9 cellular contexts compared by ENCODE assay signal in the genomic region with DNA sequence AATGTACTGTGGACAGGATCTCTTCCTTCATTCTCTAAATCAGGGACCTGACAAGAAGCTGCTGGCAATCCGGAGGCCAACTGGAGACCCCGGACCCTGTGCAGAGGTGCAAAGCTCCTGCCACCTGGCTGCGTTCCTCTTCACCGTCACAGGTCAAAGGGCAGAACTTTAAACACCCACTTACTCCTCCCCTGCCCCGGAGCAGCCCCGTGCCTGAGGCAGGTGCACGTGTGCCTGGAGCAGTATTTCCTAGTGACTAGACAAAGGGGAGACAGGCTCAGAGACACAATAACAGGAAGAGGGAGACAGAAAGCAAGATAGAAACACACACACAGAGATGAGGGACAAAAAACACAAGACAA. TPM values are rescaled to one million over a fixed set of nuclear protein-coding genes. Genes with fewer than 3 reads are reported as not detected.
DNase-seq lines count a peak whose midpoint lies in the region; ATAC-seq, FAIRE-seq and TF ChIP-seq lines count a peak whose summit lies in the region.
"Had no signal": no experiment of that assay in that cellular context is flagged by ENCODE, and none has a peak within 500 bp of the region (broad histone marks: within the 10 kb centered on the region; RNA-seq: fewer than 3 reads in every experiment).

No MANE protein-coding gene starts in this region.

- H4K8ac ChIP-seq in neuronal stem cell (ENCODE audit: low read depth, low read length) = no peak overlapping the region

- FAIRE-seq in K562 (lab: Jason Lieb, UNC) = no peak

- H3K4me2 ChIP-seq in K562 (ENCODE audit: insufficient read depth, low read length) (peak overlapping the region; percentile 60), neuronal stem cell (ENCODE audit: insufficient read depth, low read length, poor library complexity, severe bottlenecking) (no peak overlapping the region)

- BruUV-seq in K562 (replicated peaks; lab: Mats Ljungman, UMichigan) = no TSS peak

- H3K27me3 ChIP-seq in K562 (ENCODE audit: control insufficient read depth in 2 of 2, insufficient read depth in 2 of 2, low read length in 2 of 2) (no peaks in the 10 kb centered on the region), neuronal stem cell (ENCODE audit: control insufficient read depth in 3 of 3, insufficient read depth in 3 of 3, low read depth in 1 of 3, low read length in 3 of 3) (peaks cover 0 to 4% (median 0%) of the 10 kb centered on the region in 3 experiments)
- H3K27me3 ChIP-seq: ascending aorta had no signal

- H3K4me3 ChIP-seq in K562 = no peak overlapping the region
- H3K4me3 ChIP-seq in neuronal stem cell (ENCODE audit: low read length in 2 of 2) = no peak overlapping the region

- TF ChIP-seq RAD21 in K562 (CRISPR knock-in tag; conservative IDR thresholded peaks at IDR 0.05 in 1 of 2, IDR thresholded peaks at IDR 0.05 in 1 of 2) = no peak

- no peak for TF ChIP-seq POLR2A in K562 (conservative IDR thresholded peaks at IDR 0.05)

- no peaks in the 10 kb centered on the region for H4K20me1 ChIP-seq in K562 (replicated peaks; ENCODE audit: control insufficient read depth, insufficient read depth, low read length)

- no peaks in the 10 kb centered on the region for H3K36me3 Mint-ChIP-seq in HFFc6 (ENCODE audit: low read depth)

- H3K9me3 ChIP-seq in K562 (replicated peaks; ENCODE audit: control insufficient read depth, insufficient read depth, low read depth, low read length) = no peaks in the 10 kb centered on the region
- no peaks in the 10 kb centered on the region for H3K9me3 ChIP-seq in neuronal stem cell (replicated peaks in 1 of 2; ENCODE audit: control insufficient read depth in 2 of 2, insufficient read depth in 1 of 2, low read depth in 1 of 2, low read length in 2 of 2)
- H3K9me3 ChIP-seq: ascending aorta had no signal

- H2BK15ac ChIP-seq in neuronal stem cell (ENCODE audit: low read length) = no peak overlapping the region

- TF ChIP-seq EP300 in K562 (IDR thresholded peaks at IDR 0.05; ENCODE audit: low read length) = no peak

- WGBS in K562 (ENCODE audit: insufficient coverage, low coverage, missing lambda C conversion rate) = 43% methylated on average over 7 of the region's 7 CpGs
- no CpG with 5 or more reads among the region's 7 CpGs for WGBS in neuronal stem cell (ENCODE audit: extremely low coverage in 2 of 2, insufficient read length in 2 of 2, insufficient replicate concordance in 1 of 2), 2 donors

- H2BK5ac ChIP-seq in neuronal stem cell (ENCODE audit: low read length) = no peak overlapping the region

- H3K4me1 Mint-ChIP-seq in HFFc6 (ENCODE audit: low read depth) = peaks cover 55% of the 10 kb centered on the region

- peaks cover 5% of the 10 kb centered on the region for H3K9me1 ChIP-seq in K562 (ENCODE audit: control insufficient read depth, insufficient read depth, low read length)

- H2BK12ac ChIP-seq in neuronal stem cell (ENCODE audit: low read length) = no peak overlapping the region

- in situ Hi-C loops in K562 (cut with MboI) = loop anchor here (5.0 kb wide), 1 partner anchor 277 kb away; no protein-coding TSS in a partner anchor

- no peak overlapping the region for H2AK5ac ChIP-seq in neuronal stem cell (ENCODE audit: low read depth, low read length)

- H4K91ac ChIP-seq in neuronal stem cell (ENCODE audit: low read depth, low read length, poor library complexity) = no peak overlapping the region

- peaks cover 3% of the 10 kb centered on the region for H3K27me3 Mint-ChIP-seq in HFFc6 (ENCODE audit: insufficient read depth)

- no peak overlapping the region for H2BK120ac ChIP-seq in neuronal stem cell (ENCODE audit: low read depth, low read length)

- ATAC-seq in K562 (peak; percentile 29), HG03097 (IDR thresholded peaks at IDR 0.05; ENCODE audit: low FRiP score, unreplicated experiment) (no peak)

- H3K36me3 ChIP-seq in K562 (ENCODE audit: control insufficient read depth, insufficient read depth, low read length) (no peaks in the 10 kb centered on the region), neuronal stem cell (replicated peaks in 1 of 2; ENCODE audit: control insufficient read depth in 2 of 2, insufficient read depth in 2 of 2, low read length in 2 of 2) (no peaks in the 10 kb centered on the region)
- H3K36me3 ChIP-seq: ascending aorta had no signal

- H3K23ac ChIP-seq in neuronal stem cell (ENCODE audit: low read depth, low read length, poor library complexity) = no peak overlapping the region

- H3K14ac ChIP-seq in neuronal stem cell (ENCODE audit: low read length) = no peak overlapping the region

- H3K9ac ChIP-seq in K562 (ENCODE audit: insufficient read depth in 1 of 2, low read depth in 2 of 2, low read length in 2 of 2) (peak overlapping the region; percentile 15 to 18; a peak in 3 of 4 replicates), neuronal stem cell (ENCODE audit: low read depth, low read length, poor library complexity) (no peak overlapping the region)

- DNase-seq in Daoy (ENCODE audit: low read depth) (peak; percentile 6), NCI-H345 (lab: John Stamatoyannopoulos, UW) (peak; percentile 50), K562 (ENCODE audit: extremely low read depth in 1 of 4, low spot score in 3 of 4) (peak in 1 of 4 experiments; percentile 20), neuronal stem cell (ENCODE audit: low spot score) (no peak), Kasumi-1 (lab: John Stamatoyannopoulos, UW) (no peak), HFFc6 (no peak)

- no peaks in the 10 kb centered on the region for H3K79me2 ChIP-seq in K562 (ENCODE audit: control insufficient read depth, insufficient read depth, low read length)

- H3K9me3 Mint-ChIP-seq in HFFc6 = no peaks in the 10 kb centered on the region

- CTCF ChIA-PET in K562 (lab: Yijun Ruan, JAX; ENCODE audit: low intra/inter-chr PET ratio) = interaction anchor here (0.6 to 1.6 kb wide), 4 partner anchors 51 to 292 kb away, joined by 3 to 6 read pairs (median 4); no protein-coding TSS in a partner anchor

- H3K4me1 ChIP-seq in K562 (replicated peaks in 1 of 2; ENCODE audit: control insufficient read depth in 2 of 2, insufficient read depth in 2 of 2, low read length in 2 of 2) (peaks cover 26 to 43% of the 10 kb centered on the region in 2 experiments), neuronal stem cell (ENCODE audit: control insufficient read depth in 2 of 2, insufficient read depth in 1 of 2, low read depth in 1 of 2, low read length in 2 of 2) (peaks cover 10 to 17% of the 10 kb centered on the region in 2 donors)
- H3K4me1 ChIP-seq: ascending aorta had no signal

- H3K27ac ChIP-seq in K562 (ENCODE audit: extremely low read depth, low read depth, low read length) (peak overlapping the region; percentile 9; the same call in 1 of the 3 replicates), neuronal stem cell (replicated peaks; ENCODE audit: low read length) (peak overlapping the region; percentile 62)
- H3K27ac ChIP-seq: ascending aorta had no signal

- TF ChIP-seq CTCF in K562 (IDR thresholded peaks at IDR 0.05 in 2 of 3, conservative IDR thresholded peaks at IDR 0.05 in 1 of 3; ENCODE audit: insufficient read depth in 2 of 3, low read depth in 1 of 3, low read length in 3 of 3) (no peak), HFFc6 (IDR thresholded peaks at IDR 0.05) (no peak)

- H3K27ac Mint-ChIP-seq in HFFc6 = no peak overlapping the region

- H3K4me3 Mint-ChIP-seq in HFFc6 = no peak overlapping the region

- H2AFZ ChIP-seq in K562 (ENCODE audit: low read depth, low read length) = peak overlapping the region; percentile 99
- peak overlapping the region; percentile 83 for H2AFZ ChIP-seq in neuronal stem cell (ENCODE audit: low read length)

- POLR2A ChIA-PET in K562 (lab: Yijun Ruan, JAX) = interaction anchor here (0.7 to 2.2 kb wide), 3 partner anchors 22 to 276 kb away, joined by 3 to 8 read pairs (median 3); no protein-coding TSS in a partner anchor

- H3K79me1 ChIP-seq in neuronal stem cell (ENCODE audit: low read depth, low read length) = no peaks in the 10 kb centered on the region

- H3K4ac ChIP-seq in neuronal stem cell (ENCODE audit: low read length) = no peak overlapping the region

- intact Hi-C loops in K562 (cut with micrococcal nuclease) = loop anchor here (1.0 to 5.0 kb wide), 5 partner anchors 47 to 278 kb away; no protein-coding TSS in a partner anchor

- no peak overlapping the region for H3K18ac ChIP-seq in neuronal stem cell (ENCODE audit: low read length)

RNA-seq across cellular contexts. Expression of a gene that starts 6.6 kb away (rescaled TPM):
- 23.4 and 25.3 TPM in 2 replicates for total RNA-seq in Daoy (2014; rRNA removed; shearing (Covaris generic))
- 43.3 and 43.8 TPM in 2 replicates for total RNA-seq in K562 (2011; cell fraction: chromatin; rRNA removed; ENCODE audit: low replicate concordance)
- 42.9 and 48.8 TPM in 2 replicates for total RNA-seq in K562 (2011; cell fraction: nucleolus; rRNA removed)
- total RNA-seq in K562 (2011; cell fraction: nucleoplasm; rRNA removed) = 52.9 and 57.7 TPM in 2 replicates
- 30.5 and 34.4 TPM in 2 replicates for total RNA-seq in K562 (2014; rRNA removed)
- 54.7 and 62.1 TPM in 2 replicates for total RNA-seq in K562 (2014; rRNA removed; fragmentation: Illumina TruSeq; extraction: Trizol)
- total RNA-seq in K562 (2015; rRNA removed; fragmentation: Illumina TruSeq; extraction: Trizol) = 44.5 and 46.0 TPM in 2 replicates
- 38.9 and 40.3 TPM in 2 replicates for total RNA-seq in K562 (2021)
- 59.3 and 60.4 TPM in 2 replicates for polyA plus RNA-seq in K562 (2011; rRNA removed)
- 50.8 and 72.2 TPM in 2 replicates for polyA plus RNA-seq in K562 (2011; cell fraction: cytosol; rRNA removed)
- 31.5 and 37.4 TPM in 2 replicates for polyA plus RNA-seq in K562 (2011; cell fraction: nucleus; rRNA removed)
- polyA plus RNA-seq in K562 (2012) = 49.3 and 58.4 TPM in 2 replicates
- polyA plus RNA-seq in K562 (2014; fragmentation: Illumina TruSeq; extraction: Trizol) = 56.4 and 59.3 TPM in 2 replicates
- 10 to 100 TPM; 92.9 to 97.9 TPM for polyA plus RNA-seq in K562 (2014; fragmentation: Nextera tagmentation; extraction: Ambion mirVana)
- 39.1 and 49.9 TPM in 2 replicates for polyA plus RNA-seq in K562 (2014; rRNA removed)
- polyA minus RNA-seq in K562 (2011; rRNA and poly(A)+ RNA removed) = 54.5 and 72.3 TPM in 2 replicates
- polyA minus RNA-seq in K562 (2011; cell fraction: cytosol; rRNA and poly(A)+ RNA removed) = 14.7 and 28.0 TPM in 2 replicates
- 22.5 and 45.2 TPM in 2 replicates for polyA minus RNA-seq in K562 (2011; cell fraction: nucleus; rRNA and poly(A)+ RNA removed)
- polyA plus RNA-seq in neuronal stem cell (2013, experiment 1 of 2) = 24.2 TPM
- polyA plus RNA-seq in neuronal stem cell (2013, experiment 2 of 2) = 23.2 TPM
- total RNA-seq in HFFc6 (2021; fragmentation: NEBNext Ultra II Directional; extraction: Animal tissue kit (Norgen Biotek cat#: 25700)) = 10 to 100 TPM; 14.2 to 17.1 (median 15.3) TPM

RNA-seq across cellular contexts. Expression of a gene that starts 30.0 kb away (rescaled TPM):
- not detected in 2 replicates for total RNA-seq in Daoy (2014; rRNA removed; shearing (Covaris generic))
- total RNA-seq in K562 (2011; cell fraction: chromatin; rRNA removed; ENCODE audit: low replicate concordance) = not detected in 2 replicates
- total RNA-seq in K562 (2011; cell fraction: nucleolus; rRNA removed) = not detected in 2 replicates
- not detected in 2 replicates for total RNA-seq in K562 (2011; cell fraction: nucleoplasm; rRNA removed)
- not detected in 2 replicates for total RNA-seq in K562 (2014; rRNA removed)
- not detected in 2 replicates for total RNA-seq in K562 (2014; rRNA removed; fragmentation: Illumina TruSeq; extraction: Trizol)
- not detected in 2 replicates for total RNA-seq in K562 (2015; rRNA removed; fragmentation: Illumina TruSeq; extraction: Trizol)
- not detected in 2 replicates for total RNA-seq in K562 (2021)
- polyA plus RNA-seq in K562 (2011; rRNA removed) = 0.08 TPM in 1 of 2 replicates, not detected in the other
- not detected in 2 replicates for polyA plus RNA-seq in K562 (2011; cell fraction: cytosol; rRNA removed)
- not detected in 2 replicates for polyA plus RNA-seq in K562 (2011; cell fraction: nucleus; rRNA removed)
- not detected in 2 replicates for polyA plus RNA-seq in K562 (2012)
- 0.19 TPM in 1 of 2 replicates, not detected in the other for polyA plus RNA-seq in K562 (2014; fragmentation: Illumina TruSeq; extraction: Trizol)
- not detected for polyA plus RNA-seq in K562 (2014; fragmentation: Nextera tagmentation; extraction: Ambion mirVana)
- polyA plus RNA-seq in K562 (2014; rRNA removed) = not detected in 2 replicates
- not detected in 2 replicates for polyA minus RNA-seq in K562 (2011; rRNA and poly(A)+ RNA removed)
- polyA minus RNA-seq in K562 (2011; cell fraction: cytosol; rRNA and poly(A)+ RNA removed) = not detected in 2 replicates
- polyA minus RNA-seq in K562 (2011; cell fraction: nucleus; rRNA and poly(A)+ RNA removed) = not detected in 2 replicates
- 0.32 TPM for polyA plus RNA-seq in neuronal stem cell (2013, experiment 1 of 2)
- 0.43 TPM for polyA plus RNA-seq in neuronal stem cell (2013, experiment 2 of 2)
- total RNA-seq in HFFc6 (2021; fragmentation: NEBNext Ultra II Directional; extraction: Animal tissue kit (Norgen Biotek cat#: 25700)) = not detected
- total RNA-seq: ascending aorta had no signal
- polyA plus RNA-seq: esophagus had no signal

Comparison
In these comparisons a context has a peak if more than half of its experiments do, and no peak if none do; other contexts are left out.
1. DNase-seq: peak in Daoy (single experiment) and NCI-H345 (single experiment); none in neuronal stem cell (single experiment), Kasumi-1 (0 of 2) and HFFc6 (single experiment).